Comparison of ENCODE assay signal across 8 cellular contexts in genomic region chr2:218269900-218270720, GRCh38. TPM values are rescaled to one million over a fixed set of nuclear protein-coding genes. Genes with fewer than 3 reads are reported as not detected.
DNase-seq lines count a peak whose midpoint lies in the region; ATAC-seq lines count a peak whose summit lies in the region.

AAMP (minus strand) TSS chr2:218270137; CDS start chr2:218270086, 51 bp downstream.
PNKD (plus strand) TSS chr2:218270519; CDS start chr2:218270536, 17 bp downstream.

- DNase-seq in COLO668 (lab: John Stamatoyannopoulos, UW; ENCODE audit: unreplicated experiment) = peak; percentile 99
- peak; percentile 100 for DNase-seq in HT1080 (ENCODE audit: low read depth)
- peak; percentile 100 for DNase-seq in NOMO-1 treated with DMSO at 0.1 percent for 48 hours (lab: John Stamatoyannopoulos, UW; ENCODE audit: unreplicated experiment)
- peak; percentile 100 for DNase-seq in activated CD8-positive, alpha-beta memory T cell treated with anti-CD3 and anti-CD28 coated beads for 4 hours (ENCODE audit: low read depth in 2 of 2)
- peak; percentile 100 for DNase-seq in effector memory CD8-positive, alpha-beta T cell
- DNase-seq in medulla oblongata (ENCODE audit: extremely low spot score) = peak; percentile 100
- peak; percentile 100 for DNase-seq in stimulated activated CD8-positive, alpha-beta memory T cell treated with anti-CD3 and anti-CD28 coated beads, Interleukin-12 subunit alpha, Interleukin-12 subunit beta, amount 100 ng/mL, for 1 hour (ENCODE audit: low read depth)

- no peaks in the 10 kb centered on the region for H3K9me3 Mint-ChIP-seq in effector memory CD8-positive, alpha-beta T cell

- H3K36me3 Mint-ChIP-seq in effector memory CD8-positive, alpha-beta T cell (ENCODE audit: insufficient read depth) = peaks cover 57% of the 10 kb centered on the region

- peak within 1 kb of the TSS; percentile 81 to 95 for H3K4me3 Mint-ChIP-seq in effector memory CD8-positive, alpha-beta T cell

- peak within 1 kb of the TSS; percentile 95 to 97 for H3K27ac Mint-ChIP-seq in effector memory CD8-positive, alpha-beta T cell

- no peaks in the 10 kb centered on the region for H3K27me3 Mint-ChIP-seq in effector memory CD8-positive, alpha-beta T cell

- peaks cover 50 to 54% of the 10 kb centered on the region in 2 donors for H3K4me1 Mint-ChIP-seq in effector memory CD8-positive, alpha-beta T cell (ENCODE audit: low read depth in 2 of 2)

- peak; percentile 88 for ATAC-seq in GM21360 (IDR thresholded peaks at IDR 0.05; ENCODE audit: unreplicated experiment)
- ATAC-seq in effector memory CD8-positive, alpha-beta T cell (replicated peaks) = peak; percentile 90

RNA-seq across cellular contexts. Expression of gene AAMP, which starts in this region (rescaled TPM):
- 226 and 244 TPM in 2 replicates for total RNA-seq in HT1080 (2014; rRNA removed; shearing (Covaris generic))
- polyA plus RNA-seq in HT1080 (2015; cell fraction: cytosol; rRNA removed) = 213 and 235 TPM in 2 replicates
- 163 and 207 TPM in 2 replicates for polyA plus RNA-seq in HT1080 (2015; cell fraction: nucleus; rRNA removed)

RNA-seq across cellular contexts. Expression of gene PNKD, which starts in this region (rescaled TPM):
- total RNA-seq in HT1080 (2014; rRNA removed; shearing (Covaris generic)) = 41.6 and 42.2 TPM in 2 replicates
- polyA plus RNA-seq in HT1080 (2015; cell fraction: cytosol; rRNA removed) = 28.0 and 35.4 TPM in 2 replicates
- polyA plus RNA-seq in HT1080 (2015; cell fraction: nucleus; rRNA removed) = 16.6 and 18.6 TPM in 2 replicates

Comparison
In these comparisons a context has a peak if more than half of its experiments do, and no peak if none do; other contexts are left out.
1. Peak in every context shown above with its lines: DNase-seq and ATAC-seq.